ENCODE assay signal across 8 cellular contexts in the genomic region with DNA sequence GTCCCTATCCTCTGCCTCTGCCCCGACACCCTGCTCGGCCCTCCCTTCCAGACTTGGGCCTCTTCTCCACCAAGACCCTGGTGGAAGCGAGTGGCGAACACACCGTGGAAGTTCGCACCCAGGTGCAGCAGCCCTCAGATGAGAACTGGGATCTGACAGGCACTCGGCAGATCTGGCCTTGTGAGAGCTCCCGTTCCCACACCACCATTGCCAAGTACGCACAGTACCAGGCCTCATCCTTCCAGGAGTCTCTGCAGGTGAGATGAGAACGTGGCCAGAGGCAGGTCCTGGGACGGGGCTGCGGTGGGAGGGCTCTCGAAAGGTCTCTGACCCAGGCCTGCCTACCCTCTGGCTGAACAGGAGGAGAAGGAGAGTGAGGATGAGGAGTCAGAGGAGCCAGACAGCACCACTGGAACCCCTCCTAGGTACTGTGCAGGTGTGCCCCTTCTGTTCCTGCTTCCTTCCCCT. TPM values are rescaled to one million over a fixed set of nuclear protein-coding genes. Genes with fewer than 3 reads are reported as not detected.
DNase-seq lines count a peak whose midpoint lies in the region; ATAC-seq and TF ChIP-seq lines count a peak whose summit lies in the region.

No MANE protein-coding gene starts in this region.

- peak overlapping the region; percentile 72 for H3K4me3 Mint-ChIP-seq in activated CD4-positive, alpha-beta T cell treated with anti-CD3 and anti-CD28 coated beads, Interleukin-2, amount 10 ng/mL, durations not matched to agents 24 days and 14 days

- H3K27me3 ChIP-seq in Peyer's patch = no peaks in the 10 kb centered on the region
- H3K27me3 ChIP-seq in gastrocnemius medialis = no peaks in the 10 kb centered on the region

- H3K36me3 ChIP-seq in Peyer's patch (peaks cover 0 to 90% (median 0%) of the 10 kb centered on the region in 3 donors), gastrocnemius medialis (peaks cover 0 to 62% of the 10 kb centered on the region in 2 donors)

- H3K27ac ChIP-seq in Peyer's patch = peak overlapping the region in 3 of 4 donors; percentile 14 to 72 (median 52)
- H3K27ac ChIP-seq in gastrocnemius medialis = peak overlapping the region in 3 of 4 donors; percentile 12 to 50 (median 42)

- peaks cover 71% of the 10 kb centered on the region for H3K36me3 Mint-ChIP-seq in activated CD4-positive, alpha-beta T cell treated with anti-CD3 and anti-CD28 coated beads, Interleukin-2, amount 10 ng/mL, durations not matched to agents 24 days and 14 days (ENCODE audit: low read depth)

- in situ Hi-C loops in gastrocnemius medialis (cut with MboI; ENCODE audit: low sequenced_read_pairs in 4 of 4) = loop anchor here in 2 of 4 donors (25.0 kb wide), 1 partner anchor 136 kb away; no protein-coding TSS in a partner anchor

- peaks cover 32% of the 10 kb centered on the region for H3K4me1 Mint-ChIP-seq in activated CD4-positive, alpha-beta T cell treated with anti-CD3 and anti-CD28 coated beads, Interleukin-2, amount 10 ng/mL, durations not matched to agents 24 days and 14 days

- H3K27ac Mint-ChIP-seq in activated CD4-positive, alpha-beta T cell treated with anti-CD3 and anti-CD28 coated beads, Interleukin-2, amount 10 ng/mL, durations not matched to agents 24 days and 14 days = peak overlapping the region; percentile 56

- no peaks in the 10 kb centered on the region for H3K9me3 Mint-ChIP-seq in activated CD4-positive, alpha-beta T cell treated with anti-CD3 and anti-CD28 coated beads, Interleukin-2, amount 10 ng/mL, durations not matched to agents 24 days and 14 days

- peak overlapping the region in 3 of 4 donors; percentile 21 to 38 (median 26) for H3K4me3 ChIP-seq in Peyer's patch
- no peak overlapping the region for H3K4me3 ChIP-seq in gastrocnemius medialis

- intact Hi-C loops in activated CD4-positive, alpha-beta T cell treated with anti-CD3 and anti-CD28 coated beads, Interleukin-2, amount 10 ng/mL, durations not matched to agents 24 days and 14 days (cut with micrococcal nuclease) = loop anchor here (1.0 to 10.0 kb wide), 4 partner anchors 9 to 106 kb away; partner anchors contain the start of gene KDM6B
- intact Hi-C loops in gastrocnemius medialis (cut with DNase I; ENCODE audit: low total_unique reads) = loop anchor here (1.0 to 10.0 kb wide), 2 partner anchors 28 to 106 kb away; no protein-coding TSS in a partner anchor

- no peaks in the 10 kb centered on the region for H3K27me3 Mint-ChIP-seq in activated CD4-positive, alpha-beta T cell treated with anti-CD3 and anti-CD28 coated beads, Interleukin-2, amount 10 ng/mL, durations not matched to agents 24 days and 14 days

- TF ChIP-seq CTCF in Peyer's patch (IDR thresholded peaks at IDR 0.05) (no peak), gastrocnemius medialis (IDR thresholded peaks at IDR 0.05 in 4 of 5, conservative IDR thresholded peaks at IDR 0.05 in 1 of 5) (no peak)

- H3K9me3 ChIP-seq in Peyer's patch = no peaks in the 10 kb centered on the region
- no peaks in the 10 kb centered on the region for H3K9me3 ChIP-seq in gastrocnemius medialis

- TF ChIP-seq POLR2A in Peyer's patch (IDR thresholded peaks at IDR 0.05) (no peak), gastrocnemius medialis (IDR thresholded peaks at IDR 0.05) (no peak)

- ATAC-seq in gastrocnemius medialis (no peak), HG03108 (IDR thresholded peaks at IDR 0.05; ENCODE audit: unreplicated experiment) (no peak)

- no peak for DNase-seq in activated CD4-positive, alpha-beta T cell treated with anti-CD3 and anti-CD28 coated beads, Interleukin-2, amount 10 ng/mL, durations not matched to agents 24 days and 14 days
- DNase-seq in activated CD4-positive, alpha-beta T cell treated with anti-CD3 and anti-CD28 coated beads, Interleukin-2, amount 50 U/mL, for 4 hours = no peak
- DNase-seq in Peyer's patch (no peak), ecto neural progenitor cell (ENCODE audit: low spot score) (peak; percentile 53), gastrocnemius medialis (peak in 1 of 2 donors; percentile 14), kidney tubule cell (ENCODE audit: low spot score) (no peak), Kasumi-1 (lab: John Stamatoyannopoulos, UW) (no peak)

- peaks cover 5 to 40% (median 13%) of the 10 kb centered on the region in 4 donors for H3K4me1 ChIP-seq in Peyer's patch
- peaks cover 12 to 15% of the 10 kb centered on the region in 2 donors for H3K4me1 ChIP-seq in gastrocnemius medialis

RNA-seq across cellular contexts. Expression of gene TMEM88, which starts 3.9 kb away (rescaled TPM):
- 6.1 and 7.1 TPM in 2 replicates for total RNA-seq in activated CD4-positive, alpha-beta T cell treated with anti-CD3 and anti-CD28 coated beads, Interleukin-2, amount 10 ng/mL, durations not matched to agents 24 days and 14 days
- total RNA-seq in Peyer's patch (10 to 100 TPM in 3 of 4 donors, 1 to 10 TPM in 1; 3.4 to 29.7 (median 12.9) TPM), gastrocnemius medialis (10 to 100 TPM; 18.8 to 56.8 (median 27.9) TPM)

RNA-seq across cellular contexts. Expression of gene NAA38, which starts 6.4 kb away (rescaled TPM):
- 45.2 and 47.5 TPM in 2 replicates for total RNA-seq in activated CD4-positive, alpha-beta T cell treated with anti-CD3 and anti-CD28 coated beads, Interleukin-2, amount 10 ng/mL, durations not matched to agents 24 days and 14 days
- total RNA-seq in Peyer's patch = 10 to 100 TPM; 28.6 to 75.8 (median 47.8) TPM
- total RNA-seq in gastrocnemius medialis = 100 to 1,000 TPM in 2 of 4 donors, 10 to 100 TPM in 2; 57.4 to 133 (median 96.6) TPM

RNA-seq across cellular contexts. Expression of gene CYB5D1, which starts 6.8 kb away (rescaled TPM):
- 12.7 and 14.0 TPM in 2 replicates for total RNA-seq in activated CD4-positive, alpha-beta T cell treated with anti-CD3 and anti-CD28 coated beads, Interleukin-2, amount 10 ng/mL, durations not matched to agents 24 days and 14 days
- total RNA-seq in Peyer's patch = 1 to 10 TPM; 3.3 to 5.1 (median 4.2) TPM
- total RNA-seq in gastrocnemius medialis = 10 to 100 TPM in 2 of 4 donors, 1 to 10 TPM in 2; 4.1 to 14.7 (median 9.0) TPM

RNA-seq across cellular contexts. Expression of gene KDM6B, which starts 17.0 kb away (rescaled TPM):
- total RNA-seq in activated CD4-positive, alpha-beta T cell treated with anti-CD3 and anti-CD28 coated beads, Interleukin-2, amount 10 ng/mL, durations not matched to agents 24 days and 14 days = 121 and 128 TPM in 2 replicates
- 10 to 100 TPM; 32.1 to 45.6 (median 36.4) TPM for total RNA-seq in Peyer's patch
- total RNA-seq in gastrocnemius medialis = 1 to 10 TPM; 1.9 to 8.2 (median 4.4) TPM

RNA-seq across cellular contexts. Expression of gene CHD3, which starts 37.6 kb away (rescaled TPM):
- total RNA-seq in activated CD4-positive, alpha-beta T cell treated with anti-CD3 and anti-CD28 coated beads, Interleukin-2, amount 10 ng/mL, durations not matched to agents 24 days and 14 days = 152 and 158 TPM in 2 replicates
- total RNA-seq in Peyer's patch (10 to 100 TPM; 36.1 to 99.9 (median 45.1) TPM), gastrocnemius medialis (1 to 10 TPM; 5.4 to 7.7 (median 6.0) TPM)

Comparison
In these comparisons a context has a peak if more than half of its experiments do, and no peak if none do; other contexts are left out.
1. H3K4me3 ChIP-seq: peak in Peyer's patch (3 of 4); none in gastrocnemius medialis (0 of 4).